ENCODE assay signal across 2 cellular contexts in genomic region chr3:185864767-185865166, GRCh38.
TF ChIP-seq lines count a peak whose summit lies in the region.

No MANE protein-coding gene starts in this region.

TF ChIP-seq in HepG2, 621 proteins besides CTCF, POLR2A, EP300 and RAD21 (continues in another document):
- TF ChIP-seq ZBTB40 (IDR thresholded peaks at IDR 0.05) (peak; percentile 31; the same call in 1 of the 2 replicates), ZBTB40 (CRISPR knock-in tag; IDR thresholded peaks at IDR 0.05) (no peak), ZNF143 (CRISPR knock-in tag; IDR thresholded peaks at IDR 0.05) (no peak), WIZ (CRISPR knock-in tag; IDR thresholded peaks at IDR 0.05) (no peak), ZNF468 (CRISPR knock-in tag; IDR thresholded peaks at IDR 0.05) (no peak), RARA (CRISPR knock-in tag; IDR thresholded peaks at IDR 0.05) (peak; percentile 62), ZNF784 (CRISPR knock-in tag; IDR thresholded peaks at IDR 0.05; ENCODE audit: borderline replicate concordance) (no peak), ZNF274 (CRISPR knock-in tag; IDR thresholded peaks at IDR 0.05) (no peak), ZNF598 (CRISPR knock-in tag; IDR thresholded peaks at IDR 0.05; ENCODE audit: borderline replicate concordance) (no peak), ZNF850 (CRISPR knock-in tag; conservative IDR thresholded peaks at IDR 0.05) (no peak), ZNF776 (CRISPR knock-in tag; IDR thresholded peaks at IDR 0.05) (no peak), ZNF777 (CRISPR knock-in tag; IDR thresholded peaks at IDR 0.05) (no peak), NR2F1 (CRISPR knock-in tag; IDR thresholded peaks at IDR 0.05) (peak in 1 of 2 experiments; percentile 19; a peak in 1 of 4 replicates), SUZ12 (IDR thresholded peaks at IDR 0.05; ENCODE audit: low read depth, low read length) (no peak), ZBTB49 (CRISPR knock-in tag; IDR thresholded peaks at IDR 0.05; ENCODE audit: borderline replicate concordance) (no peak), ZNF839 (CRISPR knock-in tag; IDR thresholded peaks at IDR 0.05; ENCODE audit: borderline replicate concordance) (no peak), ZNF768 (CRISPR knock-in tag; IDR thresholded peaks at IDR 0.05) (no peak)

TF ChIP-seq in SK-N-SH treated with all-trans-retinoic acid at 6 μM for 48 hours, 23 proteins besides CTCF, POLR2A, EP300 and RAD21:
- TF ChIP-seq ARNTL (CRISPR knock-in tag; IDR thresholded peaks at IDR 0.05; ENCODE audit: borderline replicate concordance, low read depth) (no peak), CSRNP3 (CRISPR knock-in tag; IDR thresholded peaks at IDR 0.05) (no peak), ZNF565 (CRISPR knock-in tag; conservative IDR thresholded peaks at IDR 0.05; ENCODE audit: low read depth) (no peak), OSR1 (CRISPR knock-in tag; IDR thresholded peaks at IDR 0.05) (no peak), ESRRG (CRISPR knock-in tag; IDR thresholded peaks at IDR 0.05) (no peak), ZNF8 (CRISPR knock-in tag; IDR thresholded peaks at IDR 0.05) (no peak), GLIS3 (CRISPR knock-in tag; IDR thresholded peaks at IDR 0.05) (no peak), CSDC2 (CRISPR knock-in tag; IDR thresholded peaks at IDR 0.05) (no peak), PPARA (CRISPR knock-in tag; IDR thresholded peaks at IDR 0.05; ENCODE audit: borderline replicate concordance) (no peak), POU6F1 (CRISPR knock-in tag; IDR thresholded peaks at IDR 0.05; ENCODE audit: borderline replicate concordance, low read depth) (no peak), TCF4 (CRISPR knock-in tag; IDR thresholded peaks at IDR 0.05; ENCODE audit: borderline replicate concordance) (no peak), ZFP3 (CRISPR knock-in tag; IDR thresholded peaks at IDR 0.05) (no peak), PATZ1 (CRISPR knock-in tag; IDR thresholded peaks at IDR 0.05; ENCODE audit: borderline replicate concordance) (no peak), CREB5 (CRISPR knock-in tag; IDR thresholded peaks at IDR 0.05; ENCODE audit: low read depth) (no peak), SNAI2 (CRISPR knock-in tag; IDR thresholded peaks at IDR 0.05) (no peak), TOX (CRISPR knock-in tag; IDR thresholded peaks at IDR 0.05; ENCODE audit: borderline replicate concordance) (no peak), TSHZ2 (CRISPR knock-in tag; IDR thresholded peaks at IDR 0.05) (no peak)
